ENCODE assay signal across 10 cellular contexts in the genomic region with DNA sequence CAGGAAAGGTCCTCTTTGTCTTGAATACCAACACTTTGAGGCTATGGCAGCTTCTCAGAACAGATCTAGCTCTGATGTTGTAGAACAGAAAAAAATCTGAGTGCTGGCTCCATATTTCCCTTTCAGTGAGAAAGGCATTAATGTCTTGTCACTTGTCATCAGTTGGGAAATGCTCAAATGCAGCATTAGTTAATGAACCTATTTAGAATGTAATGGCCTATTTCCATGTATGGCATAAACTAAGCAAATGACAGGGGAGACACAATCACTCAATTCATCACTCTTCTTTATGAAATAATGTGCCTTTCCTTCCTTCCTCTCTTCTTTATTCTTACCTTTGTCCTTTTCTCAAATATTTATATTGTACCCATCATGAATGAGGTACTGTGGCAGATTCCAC. TPM values are rescaled to one million over a fixed set of nuclear protein-coding genes. Genes with fewer than 3 reads are reported as not detected.
"Had no signal": no experiment of that assay in that cellular context is flagged by ENCODE, and none has a peak within 500 bp of the region (broad histone marks: within the 10 kb centered on the region; RNA-seq: fewer than 3 reads in every experiment).

No MANE protein-coding gene starts in this region.

- H3K27me3 Mint-ChIP-seq: IgD-negative memory B cell had no signal

- H3K4me2 ChIP-seq: KMS-11 had no signal

- H3K27ac Mint-ChIP-seq: H9, HFFc6, IgD-negative memory B cell had no signal

- DNase-seq: GOT3, H9, HCEC 1CT, HFFc6, Karpas-422, KBM-7 had no signal

- H3K9ac ChIP-seq: KMS-11 had no signal

- ATAC-seq: HepG2 had no signal

- H3K27ac ChIP-seq: HL-60, KMS-11 had no signal

- H3K9me3 Mint-ChIP-seq: HFFc6, IgD-negative memory B cell had no signal

- H3K36me3 Mint-ChIP-seq: IgD-negative memory B cell had no signal

- H3K4me3 Mint-ChIP-seq: H9, HFFc6 had no signal

- FAIRE-seq: HepG2 had no signal

RNA-seq across cellular contexts. Expression of gene ANKRD22, which starts 23.4 kb away (rescaled TPM):
- polyA plus RNA-seq: HepG2, IgD-negative memory B cell had no signal
